1 cellular context compared by ENCODE assay signal in genomic region chr1:41844255-41844654, GRCh38.
TF ChIP-seq lines count a peak whose summit lies in the region.

No MANE protein-coding gene starts in this region.

TF ChIP-seq in SK-N-SH, 30 proteins besides CTCF, POLR2A, EP300 and RAD21 (continued from another document):
- TF ChIP-seq, protein P1, sequence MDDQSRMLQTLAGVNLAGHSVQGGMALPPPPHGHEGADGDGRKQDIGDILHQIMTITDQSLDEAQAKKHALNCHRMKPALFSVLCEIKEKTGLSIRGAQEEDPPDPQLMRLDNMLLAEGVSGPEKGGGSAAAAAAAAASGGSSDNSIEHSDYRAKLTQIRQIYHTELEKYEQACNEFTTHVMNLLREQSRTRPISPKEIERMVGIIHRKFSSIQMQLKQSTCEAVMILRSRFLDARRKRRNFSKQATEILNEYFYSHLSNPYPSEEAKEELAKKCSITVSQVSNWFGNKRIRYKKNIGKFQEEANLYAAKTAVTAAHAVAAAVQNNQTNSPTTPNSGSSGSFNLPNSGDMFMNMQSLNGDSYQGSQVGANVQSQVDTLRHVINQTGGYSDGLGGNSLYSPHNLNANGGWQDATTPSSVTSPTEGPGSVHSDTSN (IDR thresholded peaks at IDR 0.05): no peak
- no peak for TF ChIP-seq IRF3 (IDR thresholded peaks at IDR 0.05; ENCODE audit: low read depth, low read length)
- TF ChIP-seq POLR2AphosphoS5 (IDR thresholded peaks at IDR 0.05; ENCODE audit: low read depth, low read length): no peak
- TF ChIP-seq EZH2phosphoT487 (IDR thresholded peaks at IDR 0.05; ENCODE audit: borderline replicate concordance, low read depth): no peak
- TF ChIP-seq REST (IDR thresholded peaks at IDR 0.05; ENCODE audit: low read depth, low read length): no peak
- no peak for TF ChIP-seq MXI1 (IDR thresholded peaks at IDR 0.05; ENCODE audit: low read depth, low read length)
- TF ChIP-seq RXRA (IDR thresholded peaks at IDR 0.05; ENCODE audit: borderline replicate concordance, low read depth): no peak
- no peak for TF ChIP-seq YY1 (IDR thresholded peaks at IDR 0.05; ENCODE audit: low read depth)
- TF ChIP-seq, protein P2, sequence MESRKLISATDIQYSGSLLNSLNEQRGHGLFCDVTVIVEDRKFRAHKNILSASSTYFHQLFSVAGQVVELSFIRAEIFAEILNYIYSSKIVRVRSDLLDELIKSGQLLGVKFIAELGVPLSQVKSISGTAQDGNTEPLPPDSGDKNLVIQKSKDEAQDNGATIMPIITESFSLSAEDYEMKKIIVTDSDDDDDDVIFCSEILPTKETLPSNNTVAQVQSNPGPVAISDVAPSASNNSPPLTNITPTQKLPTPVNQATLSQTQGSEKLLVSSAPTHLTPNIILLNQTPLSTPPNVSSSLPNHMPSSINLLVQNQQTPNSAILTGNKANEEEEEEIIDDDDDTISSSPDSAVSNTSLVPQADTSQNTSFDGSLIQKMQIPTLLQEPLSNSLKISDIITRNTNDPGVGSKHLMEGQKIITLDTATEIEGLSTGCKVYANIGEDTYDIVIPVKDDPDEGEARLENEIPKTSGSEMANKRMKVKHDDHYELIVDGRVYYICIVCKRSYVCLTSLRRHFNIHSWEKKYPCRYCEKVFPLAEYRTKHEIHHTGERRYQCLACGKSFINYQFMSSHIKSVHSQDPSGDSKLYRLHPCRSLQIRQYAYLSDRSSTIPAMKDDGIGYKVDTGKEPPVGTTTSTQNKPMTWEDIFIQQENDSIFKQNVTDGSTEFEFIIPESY (IDR thresholded peaks at IDR 0.05; ENCODE audit: borderline replicate concordance, low read depth): no peak
- TF ChIP-seq CHD2 (IDR thresholded peaks at IDR 0.05; ENCODE audit: low read length, partially characterized antibody): no peak
- TF ChIP-seq USF1 (IDR thresholded peaks at IDR 0.05; ENCODE audit: borderline replicate concordance, low read depth): no peak
- no peak for TF ChIP-seq SMC3 (IDR thresholded peaks at IDR 0.05; ENCODE audit: low read depth, low read length)
- no peak for TF ChIP-seq USF2 (IDR thresholded peaks at IDR 0.05; ENCODE audit: borderline replicate concordance, low read depth, low read length)
- TF ChIP-seq SIN3A (IDR thresholded peaks at IDR 0.05; ENCODE audit: borderline replicate concordance, low read depth, low read length): no peak
- TF ChIP-seq TCF12 (IDR thresholded peaks at IDR 0.05): no peak
- no peak for TF ChIP-seq GATA2 (CRISPR knock-in tag; IDR thresholded peaks at IDR 0.05)
TF ChIP-seq in SK-N-SH: peak in this region for 0.
